ENCODE assay signal across 8 cellular contexts in genomic region chr6:291697-292505, GRCh38. TPM values are rescaled to one million over a fixed set of nuclear protein-coding genes. Genes with fewer than 3 reads are reported as not detected.
DNase-seq lines count a peak whose midpoint lies in the region; ATAC-seq and TF ChIP-seq lines count a peak whose summit lies in the region.

TSS of gene DUSP22 (plus strand) at chr6:292487. CDS start at chr6:292540, 53 bp downstream.

- H3K27me3 ChIP-seq in dorsolateral prefrontal cortex, result peaks cover 0 to 3% (median 0%) of the 10 kb centered on the region in 45 donors

- intact Hi-C loops in dorsolateral prefrontal cortex (cut with DNase I), result loop anchor here (2.0 to 10.0 kb wide), 5 partner anchors 40 to 223 kb away; no protein-coding TSS in a partner anchor

- peak; percentile 84 for DNase-seq in ACHN
- DNase-seq in activated CD4-positive, alpha-beta T cell treated with anti-CD3 and anti-CD28 coated beads for 48 hours, result peak; percentile 86
- peak; percentile 63 to 88 (median 79) for DNase-seq in dorsolateral prefrontal cortex
- peak; percentile 84 to 86 for DNase-seq in lung microvascular endothelial cell (ENCODE audit: low read depth in 2 of 2)
- peak; percentile 53 for DNase-seq in stimulated activated CD8-positive, alpha-beta memory T cell treated with anti-CD3 and anti-CD28 coated beads, Interleukin-12 subunit alpha, Interleukin-12 subunit beta, amount 100 ng/mL, for 1 hour (ENCODE audit: low read depth)
- DNase-seq in SKM-1 (lab: John Stamatoyannopoulos, UW; ENCODE audit: unreplicated experiment), result no peak

- H3K4me3 ChIP-seq in dorsolateral prefrontal cortex, result peak within 1 kb of the TSS; percentile 60 to 92 (median 74)

- peak within 1 kb of the TSS; percentile 60 to 99 (median 95) for H3K27ac ChIP-seq in dorsolateral prefrontal cortex

- in situ Hi-C loops in ACHN (cut with HindIII; ENCODE audit: low pct_ligation_motif_present, low pct_unique_long_range_greater_than_20kb, low sequenced_read_pairs), result no loop called here

- TF ChIP-seq CTCF in dorsolateral prefrontal cortex (IDR thresholded peaks at IDR 0.05 in 54 of 56, conservative IDR thresholded peaks at IDR 0.05 in 2 of 56; ENCODE audit: low read depth in 1 of 56, partially characterized antibody in 56 of 56), result peak in 7 of 56 donors; percentile 13 to 24 (median 18)

- ATAC-seq in GM19328 (IDR thresholded peaks at IDR 0.05; ENCODE audit: unreplicated experiment) (peak; percentile 39), HG03469 (IDR thresholded peaks at IDR 0.05; ENCODE audit: unreplicated experiment) (peak; percentile 30)

RNA-seq across cellular contexts. Expression of gene DUSP22, which starts in this region (rescaled TPM):
- total RNA-seq in dorsolateral prefrontal cortex, result 10 to 100 TPM; 41.2 to 72.5 (median 53.5) TPM
- total RNA-seq in lung microvascular endothelial cell, result 23.8 and 28.2 TPM in 2 replicates
